22 cellular contexts compared by ENCODE assay signal in genomic region chr12:116046039-116046438, GRCh38.
DNase-seq lines count a peak whose midpoint lies in the region; ATAC-seq, FAIRE-seq and TF ChIP-seq lines count a peak whose summit lies in the region.
"Had no signal": no experiment of that assay in that cellular context is flagged by ENCODE, and none has a peak within 500 bp of the region (broad histone marks: within the 10 kb centered on the region; RNA-seq: fewer than 3 reads in every experiment).

No MANE protein-coding gene starts in this region.

- H3K27me3 ChIP-seq in HepG2 (ENCODE audit: control insufficient read depth in 1 of 2, insufficient read depth in 2 of 2, low read length in 2 of 2) (no peaks in the 10 kb centered on the region), right lobe of liver (no peaks in the 10 kb centered on the region), MM.1S (replicated peaks; ENCODE audit: insufficient read depth, low read length) (no peaks in the 10 kb centered on the region)
- H3K27me3 ChIP-seq: BE2C; BLaER1 treated with 17β-estradiol and CSF1 and Interleukin-3, amounts not matched to agents 10 nM and 100 nM had no signal

- DNase-seq in HepG2 (ENCODE audit: low spot score): no peak
- no peak for DNase-seq in right lobe of liver
- peak; percentile 33 for DNase-seq in MM.1S
- DNase-seq in frontal cortex (ENCODE audit: low spot score in 2 of 2): no peak
- no peak for DNase-seq in H54 (ENCODE audit: insufficient read length, low spot score)
- DNase-seq: ACHN; AML-193; BE2C; CD4-positive, alpha-beta T cell; CD8-positive, alpha-beta memory T cell; DMS 273 treated with DMSO at 0.1 percent for 48 hours; DMS79; EL; GF-D8; HFFc6 had no signal

- no peak overlapping the region for H3K4me2 ChIP-seq in HepG2 (ENCODE audit: low read depth, low read length)
- H3K4me2 ChIP-seq in MM.1S (ENCODE audit: low read depth, low read length): no peak overlapping the region; the same call in 1 of the 2 replicates

- TF ChIP-seq EP300 in HepG2 (IDR thresholded peaks at IDR 0.05; ENCODE audit: low read depth in 2 of 2, low read length in 2 of 2) (no peak), HepG2 (CRISPR knock-in tag; IDR thresholded peaks at IDR 0.05; ENCODE audit: borderline replicate concordance) (no peak)

- ATAC-seq in HepG2 (no peak), right lobe of liver (no peak), GM18868 (IDR thresholded peaks at IDR 0.05; ENCODE audit: unreplicated experiment) (no peak)

- H2AFZ ChIP-seq in HepG2 (ENCODE audit: low read length) (no peak overlapping the region), MM.1S (ENCODE audit: low read length) (no peak overlapping the region)

- FAIRE-seq in HepG2 (lab: Jason Lieb, UNC): no peak
- peak; percentile 19 for FAIRE-seq in frontal cortex (lab: Jason Lieb, UNC)
- no peak for FAIRE-seq in H54 (lab: Jason Lieb, UNC)
- FAIRE-seq: D721Med, GM12891, GM18507 had no signal

- H3K9me3 ChIP-seq in HepG2 (ENCODE audit: low read length) (no peaks in the 10 kb centered on the region), right lobe of liver (no peaks in the 10 kb centered on the region), MM.1S (replicated peaks; ENCODE audit: insufficient read depth, low read length) (no peaks in the 10 kb centered on the region)
- H3K9me3 ChIP-seq: BE2C, HAP-1 had no signal

- no peak overlapping the region for H3K9ac ChIP-seq in HepG2 (ENCODE audit: insufficient read depth, low read depth, low read length)
- no peak overlapping the region for H3K9ac ChIP-seq in MM.1S (ENCODE audit: low read length)
- H3K9ac ChIP-seq: BLaER1 treated with 17β-estradiol and CSF1 and Interleukin-3, amounts not matched to agents 10 nM and 100 nM had no signal

- intact Hi-C loops in HepG2 (cut with micrococcal nuclease; ENCODE audit: unreplicated experiment): no loop called here
- intact Hi-C loops in right lobe of liver (cut with DNase I): no loop called here

- TF ChIP-seq CTCF in HepG2 (CRISPR knock-in tag; IDR thresholded peaks at IDR 0.05): no peak
- no peak for TF ChIP-seq CTCF in right lobe of liver (IDR thresholded peaks at IDR 0.05)
- TF ChIP-seq CTCF in MM.1S (IDR thresholded peaks at IDR 0.05; ENCODE audit: low read length): no peak

- H3K4me3 ChIP-seq in HepG2 (replicated peaks in 1 of 3; ENCODE audit: insufficient read depth in 1 of 3, low read depth in 2 of 3, low read length in 3 of 3) (no peak overlapping the region), right lobe of liver (no peak overlapping the region), MM.1S (ENCODE audit: low read length) (no peak overlapping the region)
- H3K4me3 ChIP-seq: BLaER1 treated with 17β-estradiol and CSF1 and Interleukin-3, amounts not matched to agents 10 nM and 100 nM; HAP-1 had no signal

- POLR2A ChIA-PET in HepG2 (lab: Yijun Ruan, JAX): no interaction called here

- H3K27ac ChIP-seq in HepG2 (ENCODE audit: extremely low read length, insufficient read depth, low read length) (no peak overlapping the region), right lobe of liver (no peak overlapping the region), MM.1S (ENCODE audit: low read length) (no peak overlapping the region)
- H3K27ac ChIP-seq: 22Rv1; BLaER1 treated with 17β-estradiol and CSF1 and Interleukin-3, amounts not matched to agents 10 nM and 100 nM had no signal

- no peaks in the 10 kb centered on the region for H3K9me2 ChIP-seq in MM.1S (replicated peaks; ENCODE audit: insufficient read depth, low read length)

- peaks cover 13% of the 10 kb centered on the region; the same call in 1 of the 2 replicates for H3F3A ChIP-seq in MM.1S (ENCODE audit: insufficient read depth, low read length)

- TF ChIP-seq RAD21 in HepG2 (CRISPR knock-in tag; IDR thresholded peaks at IDR 0.05): no peak

- H3K36me3 ChIP-seq in HepG2 (replicated peaks in 1 of 2; ENCODE audit: control insufficient read depth in 1 of 2, insufficient read depth in 2 of 2, low read length in 2 of 2): no peaks in the 10 kb centered on the region
- H3K36me3 ChIP-seq in right lobe of liver: no peaks in the 10 kb centered on the region
- no peaks in the 10 kb centered on the region for H3K36me3 ChIP-seq in MM.1S (replicated peaks; ENCODE audit: insufficient read depth, low read length)
- H3K36me3 ChIP-seq: BE2C, HAP-1 had no signal

- TF ChIP-seq POLR2A in HepG2 (IDR thresholded peaks at IDR 0.05; ENCODE audit: insufficient read depth in 1 of 2, low read depth in 2 of 2, low read length in 2 of 2) (no peak), right lobe of liver (IDR thresholded peaks at IDR 0.05) (no peak), H54 (IDR thresholded peaks at IDR 0.05; ENCODE audit: low read depth, low read length) (no peak)

- CTCF ChIA-PET in HepG2 (lab: Yijun Ruan, JAX; ENCODE audit: low intra/inter-chr PET ratio, low total read pairs): no interaction called here

- H4K20me1 ChIP-seq in HepG2 (ENCODE audit: insufficient read depth, low read length): no peaks in the 10 kb centered on the region
- H4K20me1 ChIP-seq in MM.1S (ENCODE audit: insufficient read depth, low read length): no peaks in the 10 kb centered on the region

- in situ Hi-C loops in HepG2 (cut with HindIII; ENCODE audit: extremely low pct_ligation_motif_present, low pct_unique_long_range_greater_than_20kb): no loop called here

- no peaks in the 10 kb centered on the region for H3K79me2 ChIP-seq in HepG2 (ENCODE audit: insufficient read depth, low read length)
- H3K79me2 ChIP-seq in MM.1S (ENCODE audit: low read length): peaks cover 86% of the 10 kb centered on the region

- H3K4me1 ChIP-seq in HepG2 (ENCODE audit: insufficient read depth, low read length): peaks cover 10% of the 10 kb centered on the region
- peaks cover 0 to 22% (median 6%) of the 10 kb centered on the region in 4 donors for H3K4me1 ChIP-seq in right lobe of liver
- H3K4me1 ChIP-seq in MM.1S (ENCODE audit: low read length): peaks cover 28% of the 10 kb centered on the region

- no TSS peak for BruUV-seq in HepG2 (replicated peaks; lab: Mats Ljungman, UMichigan)

TF ChIP-seq in HepG2, 621 proteins besides CTCF, POLR2A, EP300 and RAD21:
- TF ChIP-seq MAFF (IDR thresholded peaks at IDR 0.05; ENCODE audit: low read depth, low read length): peak; percentile 89
- TF ChIP-seq MAFK (conservative IDR thresholded peaks at IDR 0.05 in 1 of 2, IDR thresholded peaks at IDR 0.05 in 1 of 2; ENCODE audit: low read length in 2 of 2): peak; percentile 80 to 93
- TF ChIP-seq TRIM24 (CRISPR knock-in tag; IDR thresholded peaks at IDR 0.05): no peak
TF ChIP-seq in HepG2: peak in this region for 2.
